26 cellular contexts compared by ENCODE assay signal in the genomic region with DNA sequence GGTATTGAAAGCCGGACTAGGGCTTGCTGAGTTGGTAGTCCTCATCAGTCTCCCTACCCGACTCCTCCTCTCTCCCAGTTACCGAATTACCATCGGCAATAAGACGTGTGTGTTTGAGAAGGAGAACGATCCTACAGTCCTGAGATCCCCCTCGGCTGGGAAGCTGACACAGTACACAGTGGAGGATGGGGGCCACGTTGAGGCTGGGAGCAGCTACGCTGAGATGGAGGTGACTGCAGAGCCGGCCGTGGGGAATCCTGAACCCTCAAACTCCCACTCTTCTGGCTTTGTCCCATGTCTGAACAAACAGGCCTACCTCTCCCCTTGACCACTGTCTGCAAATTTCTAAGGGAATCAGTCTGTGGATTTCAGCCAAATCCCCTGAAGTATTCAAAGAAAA.
"Had no signal": no experiment of that assay in that cellular context is flagged by ENCODE, and none has a peak within 500 bp of the region (broad histone marks: within the 10 kb centered on the region; RNA-seq: fewer than 3 reads in every experiment).

No MANE protein-coding gene starts in this region.

- ATAC-seq: activated CD8-positive, alpha-beta T cell treated with anti-CD3 and anti-CD28 coated beads for 36 hours; activated naive CD4-positive, alpha-beta T cell treated with anti-CD3 and anti-CD28 coated beads, Interleukin-2, amount 50 U/mL, for 72 hours; activated T-cell treated with anti-CD3 and anti-CD28 coated beads, Interleukin-2, amount 50 U/mL, for 4 hours; activated T-helper 17 cell treated with anti-CD3 and anti-CD28 coated beads, Interleukin-2, amount 50 U/mL, for 72 hours; gastroesophageal sphincter; left ventricle myocardium superior; naive thymus-derived CD8-positive, alpha-beta T cell; right cardiac atrium; stimulated activated naive CD8-positive, alpha-beta T cell treated with anti-CD3 and anti-CD28 coated beads, Interleukin-15, Interleukin-2, amounts not matched to agents 100 U/mL and 50 U/mL, for 24 hours had no signal

- H3K4me1 ChIP-seq: adrenal gland, ascending aorta, testis, transverse colon, uterus had no signal

- H3K4me2 ChIP-seq: hepatocyte had no signal

- H3K36me3 ChIP-seq: uterus had no signal

- H3K27me3 Mint-ChIP-seq: activated B cell treated with CpG ODN at 0.5 μM for 24 hours; activated CD8-positive, alpha-beta T cell treated with anti-CD3 and anti-CD28 coated beads for 36 hours; activated T-helper 17 cell treated with anti-CD3 and anti-CD28 coated beads, Interleukin-2, amount 50 U/mL, for 72 hours; brain; memory B cell; naive thymus-derived CD8-positive, alpha-beta T cell had no signal

- H3K4me3 Mint-ChIP-seq: activated B cell treated with CpG ODN at 0.5 μM for 24 hours; activated CD8-positive, alpha-beta T cell treated with anti-CD3 and anti-CD28 coated beads for 36 hours; activated T-cell treated with anti-CD3 and anti-CD28 coated beads, Interleukin-2, amount 50 U/mL, for 4 hours; activated T-helper 17 cell treated with anti-CD3 and anti-CD28 coated beads, Interleukin-2, amount 50 U/mL, for 72 hours; brain; memory B cell; naive thymus-derived CD8-positive, alpha-beta T cell; neural crest cell; T-helper 2 cell treated with Interferon-gamma antibody and Interleukin-4, amounts not matched to agents 5 μg/mL and 100 μg/mL, for 36 hours had no signal

- H3K27ac ChIP-seq: ascending aorta, gastroesophageal sphincter, hepatocyte, testis, transverse colon, uterus had no signal

- H3K4me1 Mint-ChIP-seq: activated B cell treated with CpG ODN at 0.5 μM for 24 hours; activated T-helper 17 cell treated with anti-CD3 and anti-CD28 coated beads, Interleukin-2, amount 50 U/mL, for 72 hours; brain; memory B cell; naive thymus-derived CD8-positive, alpha-beta T cell; neural crest cell had no signal

- H3K4me3 ChIP-seq: adrenal gland, ascending aorta, gastroesophageal sphincter, hepatocyte, testis, transverse colon, uterus had no signal

- H3K27ac Mint-ChIP-seq: activated B cell treated with CpG ODN at 0.5 μM for 24 hours; activated CD8-positive, alpha-beta T cell treated with anti-CD3 and anti-CD28 coated beads for 36 hours; activated naive CD4-positive, alpha-beta T cell treated with anti-CD3 and anti-CD28 coated beads, Interleukin-2, amount 50 U/mL, for 72 hours; activated T-helper 17 cell treated with anti-CD3 and anti-CD28 coated beads, Interleukin-2, amount 50 U/mL, for 72 hours; memory B cell; T-helper 2 cell treated with Interferon-gamma antibody and Interleukin-4, amounts not matched to agents 5 μg/mL and 100 μg/mL, for 36 hours had no signal

- H2AFZ ChIP-seq: hepatocyte had no signal

- H3K9me3 Mint-ChIP-seq: activated T-cell treated with anti-CD3 and anti-CD28 coated beads, Interleukin-2, amount 50 U/mL, for 4 hours; activated T-helper 17 cell treated with anti-CD3 and anti-CD28 coated beads, Interleukin-2, amount 50 U/mL, for 72 hours; brain; neural crest cell; T-helper 2 cell treated with Interferon-gamma antibody and Interleukin-4, amounts not matched to agents 5 μg/mL and 100 μg/mL, for 36 hours had no signal

- H3K9me3 ChIP-seq: adrenal gland, ascending aorta, gastroesophageal sphincter, testis, transverse colon, uterus had no signal

- H3K27me3 ChIP-seq: adrenal gland, ascending aorta, gastroesophageal sphincter, hepatocyte, testis, transverse colon, uterus had no signal

- H3K79me2 ChIP-seq: hepatocyte had no signal

- DNase-seq: activated B cell treated with CpG ODN at 0.5 μM for 24 hours; activated CD4-positive, alpha-beta T cell treated with anti-CD3 and anti-CD28 coated beads, Interleukin-2, amount 50 U/mL, for 1 hour; activated CD8-positive, alpha-beta T cell treated with anti-CD3 and anti-CD28 coated beads for 36 hours; activated T-cell treated with anti-CD3 and anti-CD28 coated beads, Interleukin-2, amount 50 U/mL, for 4 hours; central memory CD4-positive, alpha-beta T cell; islet precursor cell; left ventricle myocardium superior; naive thymus-derived CD8-positive, alpha-beta T cell; occipital lobe; right cardiac atrium; stimulated activated CD4-positive, alpha-beta T cell treated with anti-CD3 and anti-CD28 coated beads, Interleukin-4, amount 100 ng/mL, for 1 hour; stimulated activated naive CD8-positive, alpha-beta T cell treated with anti-CD3 and anti-CD28 coated beads, Interleukin-15, Interleukin-2, amounts not matched to agents 100 U/mL and 50 U/mL, for 24 hours; T-helper 1 cell; testis; transverse colon; uterus had no signal
